Comparison of ENCODE assay signal across 18 cellular contexts in genomic region chr2:141714486-141714885, GRCh38.
DNase-seq lines count a peak whose midpoint lies in the region; ATAC-seq and TF ChIP-seq lines count a peak whose summit lies in the region.
"Had no signal": no experiment of that assay in that cellular context is flagged by ENCODE, and none has a peak within 500 bp of the region (broad histone marks: within the 10 kb centered on the region; RNA-seq: fewer than 3 reads in every experiment).

No MANE protein-coding gene starts in this region.

- no peaks in the 10 kb centered on the region for H3K9me3 ChIP-seq in adipocyte (ENCODE audit: control insufficient read depth, low read length)
- H3K9me3 ChIP-seq: BLaER1, Caco-2 had no signal

- H3K27me3 Mint-ChIP-seq in nephron (ENCODE audit: low read depth): no peaks in the 10 kb centered on the region
- H3K27me3 Mint-ChIP-seq in Calu3 (ENCODE audit: unreplicated experiment): no peaks in the 10 kb centered on the region
- H3K27me3 Mint-ChIP-seq: CD8-positive, alpha-beta memory T cell had no signal

- TF ChIP-seq CTCF in nephron (IDR thresholded peaks at IDR 0.05; ENCODE audit: unreplicated experiment in 3 of 3) (no peak), Calu3 (IDR thresholded peaks at IDR 0.05; ENCODE audit: unreplicated experiment) (no peak)

- no peak overlapping the region for H3K9ac ChIP-seq in adipocyte (ENCODE audit: low read length)
- H3K9ac ChIP-seq: BLaER1 had no signal

- H3K4me1 Mint-ChIP-seq in nephron (peaks cover 28% of the 10 kb centered on the region), Calu3 (ENCODE audit: low read depth, unreplicated experiment) (no peaks in the 10 kb centered on the region)
- H3K4me1 Mint-ChIP-seq: CD8-positive, alpha-beta memory T cell had no signal

- peak; percentile 37 for DNase-seq in adipocyte (ENCODE audit: low read depth)
- peak; percentile 20 for DNase-seq in foreskin melanocyte
- peak; percentile 36 for DNase-seq in renal cortical epithelial cell (ENCODE audit: low read depth)
- DNase-seq in left ventricle myocardium superior: no peak
- no peak for DNase-seq in DMS 273 (lab: John Stamatoyannopoulos, UW; ENCODE audit: unreplicated experiment)
- no peak for DNase-seq in Calu3
- DNase-seq in D341Med (ENCODE audit: low spot score): no peak
- DNase-seq: 8988T; AML-193; Caco-2; CD8-positive, alpha-beta memory T cell; DMS79; EL; HCEC 1CT; HFFc6; IMR-90 had no signal

- no peaks in the 10 kb centered on the region for H3K36me3 ChIP-seq in adipocyte (ENCODE audit: control insufficient read depth, insufficient read depth, low read length, severe bottlenecking)
- H3K36me3 ChIP-seq: BLaER1 had no signal

- H3K4me3 Mint-ChIP-seq in nephron: no peak overlapping the region
- no peak overlapping the region for H3K4me3 Mint-ChIP-seq in Calu3 (ENCODE audit: low read depth, unreplicated experiment)
- H3K4me3 Mint-ChIP-seq: CD8-positive, alpha-beta memory T cell; HFFc6 had no signal

- peak overlapping the region; percentile 65 to 81 (median 76) for H3K27ac Mint-ChIP-seq in nephron
- no peak overlapping the region for H3K27ac Mint-ChIP-seq in Calu3 (ENCODE audit: unreplicated experiment)
- H3K27ac Mint-ChIP-seq: CD8-positive, alpha-beta memory T cell; HFFc6 had no signal

- ATAC-seq in left ventricle myocardium superior: no peak

- H3K27me3 ChIP-seq in adipocyte (replicated peaks; ENCODE audit: control insufficient read depth, insufficient read depth, low read length): no peaks in the 10 kb centered on the region
- H3K27me3 ChIP-seq: BLaER1 had no signal

- intact Hi-C loops in left ventricle myocardium superior (cut with micrococcal nuclease) (no loop called here), Calu3 (cut with micrococcal nuclease; ENCODE audit: unreplicated experiment) (no loop called here)

- H3K9me3 Mint-ChIP-seq in nephron (no peaks in the 10 kb centered on the region), Calu3 (ENCODE audit: low read depth, unreplicated experiment) (no peaks in the 10 kb centered on the region)

- H3K4me1 ChIP-seq in adipocyte (ENCODE audit: control insufficient read depth, insufficient read depth, low read length): peaks cover 15% of the 10 kb centered on the region
- H3K4me1 ChIP-seq: BLaER1, Caco-2 had no signal

- CTCF ChIA-PET in Calu3 (lab: Charles Lee): interaction anchor here (0.7 kb wide), 2 partner anchors 20 to 1459 kb away, joined by 6 to 12 read pairs; no protein-coding TSS in a partner anchor

- no peak overlapping the region for H3K4me3 ChIP-seq in adipocyte (ENCODE audit: low read length)
- H3K4me3 ChIP-seq: BLaER1 had no signal

- H3K36me3 Mint-ChIP-seq in nephron (ENCODE audit: low read depth): no peaks in the 10 kb centered on the region
- no peaks in the 10 kb centered on the region for H3K36me3 Mint-ChIP-seq in Calu3 (ENCODE audit: insufficient read depth, unreplicated experiment)
- H3K36me3 Mint-ChIP-seq: CD8-positive, alpha-beta memory T cell had no signal

- no TSS peak for BruUV-seq in Calu3 (replicated peaks; lab: Mats Ljungman, UMichigan)

Comparison
In these comparisons a context has a peak if more than half of its experiments do, and no peak if none do; other contexts are left out.
1. DNase-seq: peak in adipocyte (single experiment), foreskin melanocyte (single experiment) and renal cortical epithelial cell (single experiment); none in left ventricle myocardium superior (single experiment), DMS 273 (single experiment), Calu3 (single experiment) and D341Med (single experiment).